ENCODE assay signal across 8 cellular contexts in the genomic region with DNA sequence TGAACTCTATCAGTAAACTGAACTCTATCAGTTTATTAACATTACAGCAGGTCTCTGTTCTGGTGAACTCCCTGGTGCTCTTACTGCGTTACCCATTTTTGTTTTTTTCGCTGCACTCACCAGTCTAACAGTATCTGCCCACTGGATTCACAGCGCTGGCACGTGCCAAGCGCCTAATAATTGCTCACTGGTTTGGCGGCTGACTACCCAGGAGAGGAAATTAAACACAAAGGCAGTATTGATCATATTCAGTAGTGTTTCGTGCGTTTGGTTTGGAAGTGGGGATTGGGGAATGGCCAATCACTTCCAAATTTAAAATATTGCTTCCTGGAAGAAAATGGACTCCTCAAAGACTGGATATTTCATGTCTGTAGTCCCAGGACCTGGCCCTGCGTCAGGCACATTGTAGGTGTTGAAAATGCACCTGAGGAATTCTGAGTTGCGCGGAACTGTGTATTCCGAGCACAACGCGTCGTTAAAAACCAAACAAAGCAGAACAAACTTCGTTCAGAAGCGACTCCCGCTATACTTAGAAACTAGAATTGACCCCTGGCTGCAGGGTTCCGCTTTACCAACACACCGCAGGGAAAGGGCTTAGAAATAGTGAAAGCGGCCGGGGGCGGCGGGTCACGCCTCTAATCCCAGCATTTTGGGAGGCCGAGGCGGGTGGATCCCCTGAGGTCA. TPM values are rescaled to one million over a fixed set of nuclear protein-coding genes. Genes with fewer than 3 reads are reported as not detected.
A peak's percentile ranks its signal among the peaks of the same experiment; 100 is the strongest.
DNase-seq lines count a peak whose midpoint lies in the region; ATAC-seq and TF ChIP-seq lines count a peak whose summit lies in the region.

No MANE protein-coding gene starts in this region.

- peak; percentile 66 for DNase-seq in RPMI8226
- DNase-seq in amniotic epithelial cell (ENCODE audit: low read depth): peak; percentile 43
- peak; percentile 40 to 76 (median 76) for DNase-seq in right cardiac atrium
- DNase-seq in renal cortical epithelial cell (ENCODE audit: low read depth): peak; percentile 64
- DNase-seq in iPS-NIHi11 (ENCODE audit: low spot score): no peak

- H3K27ac ChIP-seq in C4-2B (peak overlapping the region; percentile 97), right cardiac atrium (ENCODE audit: low read length) (peak overlapping the region; percentile 98)

- no peak for TF ChIP-seq CTCF in C4-2B (conservative IDR thresholded peaks at IDR 0.05)

- no peaks in the 10 kb centered on the region for H3K4me1 ChIP-seq in right cardiac atrium (ENCODE audit: control insufficient read depth, insufficient read depth, low read length)

- ATAC-seq in GM19324 (IDR thresholded peaks at IDR 0.05; ENCODE audit: low FRiP score, unreplicated experiment) (peak; percentile 34), HG03442 (IDR thresholded peaks at IDR 0.05; ENCODE audit: unreplicated experiment) (peak; percentile 32), right cardiac atrium (peak; percentile 27 to 39)

- H3K4me3 ChIP-seq in right cardiac atrium (ENCODE audit: low read length): peak overlapping the region; percentile 97

- intact Hi-C loops in right cardiac atrium (cut with DNase I): no loop called here

- under 1% methylated on average over 27 of the region's 27 CpGs for WGBS in right cardiac atrium

- no peaks in the 10 kb centered on the region for H3K9me3 ChIP-seq in right cardiac atrium (ENCODE audit: control insufficient read depth, low read length)

- H3K27me3 ChIP-seq in right cardiac atrium (ENCODE audit: control insufficient read depth, insufficient read depth): no peaks in the 10 kb centered on the region

RNA-seq across cellular contexts. Expression of a gene that starts 1.1 kb away (rescaled TPM):
- 100 to 1,000 TPM; 554 to 686 (median 627) TPM for total RNA-seq in right cardiac atrium
- 1,063 TPM for polyA plus RNA-seq in right cardiac atrium
- 827 and 839 TPM in 2 replicates for total RNA-seq in renal cortical epithelial cell

RNA-seq across cellular contexts. Expression of a gene that starts 14.9 kb away (rescaled TPM):
- total RNA-seq in right cardiac atrium: 1 to 10 TPM; 4.5 to 5.9 (median 5.3) TPM
- polyA plus RNA-seq in right cardiac atrium: 3.1 TPM
- 23.1 and 25.4 TPM in 2 replicates for total RNA-seq in renal cortical epithelial cell

RNA-seq across cellular contexts. Expression of a gene that starts 55.6 kb away (rescaled TPM):
- total RNA-seq in right cardiac atrium: 1 to 10 TPM in 3 of 4 donors, under 1 TPM in 1; 0.71 to 2.7 (median 2.2) TPM
- polyA plus RNA-seq in right cardiac atrium: 0.59 TPM
- 1.5 and 6.9 TPM in 2 replicates for total RNA-seq in renal cortical epithelial cell
